ENCODE assay signal across 9 cellular contexts in genomic region chr10:69438531-69439349, GRCh38. TPM values are rescaled to one million over a fixed set of nuclear protein-coding genes. Genes with fewer than 3 reads are reported as not detected.
DNase-seq lines count a peak whose midpoint lies in the region; ATAC-seq and TF ChIP-seq lines count a peak whose summit lies in the region.
"Had no signal": no experiment of that assay in that cellular context is flagged by ENCODE, and none has a peak within 500 bp of the region (broad histone marks: within the 10 kb centered on the region; RNA-seq: fewer than 3 reads in every experiment).

No MANE protein-coding gene starts in this region.

- H3K4me3 ChIP-seq in esophagus (ENCODE audit: low read depth in 1 of 2, low read length in 2 of 2) (no peak overlapping the region), parathyroid adenoma (ENCODE audit: low read depth, low read length) (no peak overlapping the region)
- H3K4me3 ChIP-seq: GM12878 had no signal

- 23 to 25% methylated on average over 10 of the region's 10 CpGs for WGBS in esophagus, 2 donors

- H3K36me3 ChIP-seq in esophagus (ENCODE audit: control insufficient read depth in 2 of 2, insufficient read depth in 2 of 2, low read length in 1 of 2) (no peaks in the 10 kb centered on the region), parathyroid adenoma (ENCODE audit: control insufficient read depth, insufficient read depth, low read length) (no peaks in the 10 kb centered on the region)

- peak overlapping the region; percentile 81 to 83 for H3K27ac ChIP-seq in esophagus (ENCODE audit: low read depth in 2 of 2, low read length in 1 of 2)
- no peak overlapping the region for H3K27ac ChIP-seq in parathyroid adenoma

- ATAC-seq in HG03469 (IDR thresholded peaks at IDR 0.05; ENCODE audit: unreplicated experiment) = no peak
- ATAC-seq: GM12878 had no signal

- H3K9ac ChIP-seq in parathyroid adenoma = no peak overlapping the region

- H3K4me1 ChIP-seq in esophagus (ENCODE audit: control insufficient read depth in 2 of 2, insufficient read depth in 2 of 2, low read length in 1 of 2) (peaks cover 7 to 11% of the 10 kb centered on the region in 2 donors), parathyroid adenoma (peaks cover 8% of the 10 kb centered on the region)

- H3K79me2 ChIP-seq in parathyroid adenoma = no peaks in the 10 kb centered on the region

- H3K27me3 ChIP-seq in esophagus (ENCODE audit: control insufficient read depth in 1 of 2, insufficient read depth in 2 of 2, low read length in 2 of 2) (peaks cover 0 to 3% of the 10 kb centered on the region in 2 donors), parathyroid adenoma (ENCODE audit: control insufficient read depth, insufficient read depth, low read length) (no peaks in the 10 kb centered on the region)

- H3K9me3 ChIP-seq in esophagus (ENCODE audit: control insufficient read depth in 2 of 2, insufficient read depth in 1 of 2, low read depth in 1 of 2, low read length in 1 of 2) = no peaks in the 10 kb centered on the region
- H3K9me3 ChIP-seq in parathyroid adenoma (ENCODE audit: control insufficient read depth, low read length) = no peaks in the 10 kb centered on the region

- H2AFZ ChIP-seq in parathyroid adenoma = peak overlapping the region; percentile 76

- no peak for TF ChIP-seq CTCF in parathyroid adenoma (IDR thresholded peaks at IDR 0.05)

- intact Hi-C loops in posterior vena cava (cut with DNase I) = no loop called here

- peak; percentile 32 for DNase-seq in DMS153 treated with DMSO at 0.1 percent for 48 hours (lab: John Stamatoyannopoulos, UW; ENCODE audit: unreplicated experiment)
- peak; percentile 10 for DNase-seq in NCI-H82 treated with DMSO at 0.1 percent for 48 hours (lab: John Stamatoyannopoulos, UW; ENCODE audit: unreplicated experiment)
- no peak for DNase-seq in NCI-H2227 treated with DMSO at 0.1 percent for 48 hours (lab: John Stamatoyannopoulos, UW)
- no peak for DNase-seq in posterior vena cava (ENCODE audit: low spot score)
- no peak for DNase-seq in NCI-H1436 treated with DMSO at 0.1 percent for 48 hours (lab: John Stamatoyannopoulos, UW)

- H3K4me2 ChIP-seq in parathyroid adenoma (ENCODE audit: low read length) = peak overlapping the region; percentile 1

RNA-seq across cellular contexts. Expression of gene TSPAN15, which starts 12.5 kb away (rescaled TPM):
- polyA plus RNA-seq in esophagus = 10 to 100 TPM in 1 of 2 donors, 1 to 10 TPM in 1; 8.0 to 23.8 TPM
- 10 to 100 TPM; 44.6 to 45.6 TPM for total RNA-seq in posterior vena cava

RNA-seq across cellular contexts. Expression of gene TACR2, which starts 22.0 kb away (rescaled TPM):
- 1 to 10 TPM; 5.8 to 9.6 TPM for polyA plus RNA-seq in esophagus
- total RNA-seq in posterior vena cava = 1 to 10 TPM in 1 of 2 donors, under 1 TPM in 1; 0.71 to 3.0 TPM
- total RNA-seq: GM12878 had no signal

Comparison
In these comparisons a context has a peak if more than half of its experiments do, and no peak if none do; other contexts are left out.
1. DNase-seq: peak in DMS153 treated with DMSO at 0.1 percent for 48 hours (single experiment) and NCI-H82 treated with DMSO at 0.1 percent for 48 hours (single experiment); none in NCI-H2227 treated with DMSO at 0.1 percent for 48 hours (single experiment), posterior vena cava (single experiment) and NCI-H1436 treated with DMSO at 0.1 percent for 48 hours (single experiment).